ENCODE assay signal across 9 cellular contexts in the genomic region with DNA sequence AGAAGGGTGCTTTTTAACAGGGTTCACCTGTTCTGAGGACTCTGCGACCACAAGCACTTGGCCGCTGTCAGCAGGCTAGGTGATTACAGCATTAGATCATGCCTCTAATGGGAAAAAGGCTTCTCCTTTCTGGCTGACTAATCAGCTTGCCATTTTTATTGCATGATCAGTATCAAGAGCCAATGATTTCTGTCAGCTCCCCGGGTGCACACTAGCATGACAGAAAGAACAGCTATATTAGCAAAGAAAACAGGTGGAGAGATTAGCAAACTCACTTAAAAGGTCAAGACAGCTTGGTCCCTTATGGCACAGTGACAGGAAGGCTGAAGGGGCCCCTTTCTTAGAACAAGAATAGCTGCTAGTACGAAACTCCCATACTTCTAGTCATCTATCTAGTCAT.
DNase-seq lines count a peak whose midpoint lies in the region; ATAC-seq lines count a peak whose summit lies in the region.
"Had no signal": no experiment of that assay in that cellular context is flagged by ENCODE, and none has a peak within 500 bp of the region (broad histone marks: within the 10 kb centered on the region; RNA-seq: fewer than 3 reads in every experiment).

No MANE protein-coding gene starts in this region.

- no peaks in the 10 kb centered on the region for H3K27me3 ChIP-seq in Karpas-422 (ENCODE audit: low read length)

- no peak overlapping the region for H3K4me2 ChIP-seq in Karpas-422 (ENCODE audit: low read depth, low read length, poor library complexity, severe bottlenecking)

- H3K4me1 ChIP-seq in Karpas-422 (ENCODE audit: low read length), result peaks cover 6% of the 10 kb centered on the region; the same call in 1 of the 2 replicates

- H3K27me3 Mint-ChIP-seq in activated naive CD8-positive, alpha-beta T cell, result peaks cover 2% of the 10 kb centered on the region

- peaks cover 56% of the 10 kb centered on the region for H3K4me1 Mint-ChIP-seq in activated naive CD8-positive, alpha-beta T cell (ENCODE audit: low read depth)

- peak overlapping the region; percentile 50 for H3K27ac Mint-ChIP-seq in activated naive CD8-positive, alpha-beta T cell

- no peaks in the 10 kb centered on the region for H3K79me2 ChIP-seq in Karpas-422 (ENCODE audit: low read length)

- H3K36me3 ChIP-seq in Karpas-422 (ENCODE audit: insufficient read depth, low read length), result no peaks in the 10 kb centered on the region

- no peak overlapping the region for H3K4me3 Mint-ChIP-seq in activated naive CD8-positive, alpha-beta T cell
- H3K4me3 Mint-ChIP-seq: IgD-negative memory B cell had no signal

- no peak overlapping the region for H3K9ac ChIP-seq in Karpas-422 (ENCODE audit: low read length)

- no peaks in the 10 kb centered on the region for H3K9me2 ChIP-seq in Karpas-422 (replicated peaks; ENCODE audit: insufficient read depth, low read length)

- H3K9me3 Mint-ChIP-seq in activated naive CD8-positive, alpha-beta T cell (ENCODE audit: low read depth), result no peaks in the 10 kb centered on the region
- H3K9me3 Mint-ChIP-seq: IgD-negative memory B cell had no signal

- H3K9me3 ChIP-seq in Karpas-422 (ENCODE audit: low read length), result no peaks in the 10 kb centered on the region

- no peak overlapping the region for H2AFZ ChIP-seq in Karpas-422 (ENCODE audit: low read length)

- no peak overlapping the region for H3K27ac ChIP-seq in Karpas-422 (ENCODE audit: low read length)

- no peaks in the 10 kb centered on the region for H4K20me1 ChIP-seq in Karpas-422 (ENCODE audit: insufficient read depth, low read depth, low read length)

- no peaks in the 10 kb centered on the region for H3K36me3 Mint-ChIP-seq in activated naive CD8-positive, alpha-beta T cell

- ATAC-seq in GM19328 (IDR thresholded peaks at IDR 0.05; ENCODE audit: unreplicated experiment), result peak; percentile 63
- peak; percentile 42 for ATAC-seq in HG03342 (IDR thresholded peaks at IDR 0.05; ENCODE audit: unreplicated experiment)
- ATAC-seq in GM19324 (IDR thresholded peaks at IDR 0.05; ENCODE audit: low FRiP score, unreplicated experiment), result no peak

- H3K4me3 ChIP-seq in skeletal muscle cell (ENCODE audit: low read depth, low read length), result no peak overlapping the region
- H3K4me3 ChIP-seq in Karpas-422 (ENCODE audit: low read length), result no peak overlapping the region

- DNase-seq in DMS79 (lab: John Stamatoyannopoulos, UW) (peak; percentile 81), skeletal muscle cell (ENCODE audit: low read depth) (peak; percentile 89), Karpas-422 (no peak), globus pallidus (ENCODE audit: low spot score) (no peak)

Comparison
In these comparisons a context has a peak if more than half of its experiments do, and no peak if none do; other contexts are left out.
1. DNase-seq: peak in DMS79 (single experiment) and skeletal muscle cell (single experiment); none in Karpas-422 (single experiment) and globus pallidus (single experiment).